ENCODE assay signal across 16 cellular contexts in genomic region chr7:133482626-133483025, GRCh38.
"Had no signal": no experiment of that assay in that cellular context is flagged by ENCODE, and none has a peak within 500 bp of the region (broad histone marks: within the 10 kb centered on the region; RNA-seq: fewer than 3 reads in every experiment).

No MANE protein-coding gene starts in this region.

- H3K27me3 Mint-ChIP-seq: naive thymus-derived CD8-positive, alpha-beta T cell; stimulated activated memory B cell treated with anti-CD40 and anti-IgM and Interleukin-4, amounts not matched to agents 10 μg/mL and 1 μg/mL and 100 μg/mL, for 72 hours had no signal

- H3K4me3 Mint-ChIP-seq: stimulated activated memory B cell treated with anti-CD40 and anti-IgM and Interleukin-4, amounts not matched to agents 10 μg/mL and 1 μg/mL and 100 μg/mL, for 72 hours had no signal

- H3K4me1 Mint-ChIP-seq: stimulated activated memory B cell treated with anti-CD40 and anti-IgM and Interleukin-4, amounts not matched to agents 10 μg/mL and 1 μg/mL and 100 μg/mL, for 72 hours had no signal

- DNase-seq: activated CD4-positive, alpha-beta T cell treated with anti-CD3 and anti-CD28 coated beads, Interleukin-2, amount 50 U/mL, for 48 hours; activated T-cell treated with anti-CD3 and anti-CD28 coated beads, Interleukin-2, amount 50 U/mL, for 48 hours; anterior cingulate cortex; brain microvascular endothelial cell; dermis blood vessel endothelial cell; heart right ventricle; naive thymus-derived CD8-positive, alpha-beta T cell; nucleus accumbens; stimulated activated CD4-positive, alpha-beta T cell treated with anti-CD3 and anti-CD28 coated beads, Interleukin-2, amount 100 ng/mL, for 48 hours; substantia nigra; SW 1271; transverse colon had no signal

- H3K27me3 ChIP-seq: brain microvascular endothelial cell, gastroesophageal sphincter, heart right ventricle, transverse colon had no signal

- H3K9me3 Mint-ChIP-seq: naive thymus-derived CD8-positive, alpha-beta T cell; stimulated activated memory B cell treated with anti-CD40 and anti-IgM and Interleukin-4, amounts not matched to agents 10 μg/mL and 1 μg/mL and 100 μg/mL, for 72 hours had no signal

- H3K9me3 ChIP-seq: gastroesophageal sphincter, heart right ventricle, transverse colon had no signal

- H3K4me1 ChIP-seq: gastroesophageal sphincter, transverse colon had no signal

- H3K36me3 ChIP-seq: brain microvascular endothelial cell had no signal

- ATAC-seq: gastroesophageal sphincter; heart right ventricle; left lobe of liver; naive thymus-derived CD8-positive, alpha-beta T cell; stimulated activated memory B cell treated with anti-CD40 and anti-IgM and Interleukin-4, amounts not matched to agents 10 μg/mL and 1 μg/mL and 100 μg/mL, for 72 hours had no signal

- H3K27ac ChIP-seq: brain microvascular endothelial cell, epithelial cell of prostate, gastroesophageal sphincter, heart right ventricle, transverse colon had no signal

- H3K27ac Mint-ChIP-seq: stimulated activated memory B cell treated with anti-CD40 and anti-IgM and Interleukin-4, amounts not matched to agents 10 μg/mL and 1 μg/mL and 100 μg/mL, for 72 hours had no signal

- H3K4me3 ChIP-seq: gastroesophageal sphincter, heart right ventricle, transverse colon had no signal
